ENCODE assay signal across 21 cellular contexts in the genomic region with DNA sequence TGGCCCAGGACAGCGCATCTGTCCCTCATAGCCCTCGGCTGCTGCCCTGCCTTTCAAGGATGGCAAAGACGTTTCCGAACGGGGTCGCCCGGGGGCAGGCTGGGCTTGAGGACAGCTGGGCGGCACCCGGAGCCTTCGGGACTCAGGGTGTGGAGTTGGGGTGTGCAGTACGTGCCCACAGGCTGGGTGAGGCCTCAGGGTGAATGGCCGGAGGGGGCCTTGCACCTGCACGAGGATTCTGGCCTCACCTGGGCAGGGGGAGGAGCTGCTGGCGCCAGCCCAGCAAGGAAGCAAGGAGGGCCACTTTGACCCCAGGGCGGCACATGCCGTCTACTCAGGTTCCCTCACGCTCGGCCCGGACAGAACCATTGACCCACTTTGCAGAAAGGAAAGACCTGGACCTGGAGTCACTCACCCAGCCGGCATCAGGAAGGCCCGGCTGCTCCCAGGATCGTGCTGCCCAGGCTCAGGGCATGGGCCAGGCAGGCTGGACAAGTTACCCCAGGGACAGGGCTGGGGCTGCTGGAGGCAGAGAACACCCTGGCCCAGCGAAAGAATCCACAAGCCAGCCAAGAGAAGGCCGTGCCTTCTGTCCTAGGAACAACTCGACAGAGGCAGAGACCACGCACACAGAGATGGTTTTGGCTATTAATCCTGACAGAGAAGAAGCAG.
DNase-seq lines count a peak whose midpoint lies in the region; TF ChIP-seq lines count a peak whose summit lies in the region.
"Had no signal": no experiment of that assay in that cellular context is flagged by ENCODE, and none has a peak within 500 bp of the region (broad histone marks: within the 10 kb centered on the region; RNA-seq: fewer than 3 reads in every experiment).

No MANE protein-coding gene starts in this region.

- H3K4me3 Mint-ChIP-seq in activated T-helper 1 cell treated with anti-CD3 and anti-CD28 coated beads, Interleukin-12 subunit alpha, Interleukin-12 subunit beta, Interleukin-2, Interleukin-4 antibody, amounts not matched to agents 30 ng/mL and 10 ng/mL and 1 ng/mL, durations not matched to agents 14 hours and 24 hours and 36 hours = no peak overlapping the region
- H3K4me3 Mint-ChIP-seq: CD4-positive, CD25-positive, alpha-beta regulatory T cell; H9; T-cell had no signal

- H3K9me3 Mint-ChIP-seq in activated T-helper 1 cell treated with anti-CD3 and anti-CD28 coated beads, Interleukin-12 subunit alpha, Interleukin-12 subunit beta, Interleukin-2, Interleukin-4 antibody, amounts not matched to agents 30 ng/mL and 10 ng/mL and 1 ng/mL, durations not matched to agents 14 hours and 24 hours and 36 hours = peaks cover 7% of the 10 kb centered on the region

- in situ Hi-C loops in transverse colon (cut with MboI; ENCODE audit: low pct_ligation_motif_present in 1 of 4, low pct_unique_long_range_greater_than_20kb in 1 of 4, low sequenced_read_pairs in 3 of 4) (no loop called here), brain microvascular endothelial cell (cut with HindIII; ENCODE audit: low pct_ligation_motif_present, low sequenced_read_pairs) (no loop called here)

- H3K9me3 ChIP-seq in iPS-18c (ENCODE audit: control insufficient read depth, insufficient read depth, low read length) (peaks cover 67% of the 10 kb centered on the region), transverse colon (peaks cover 8 to 9% of the 10 kb centered on the region in 2 donors)

- H3K27me3 ChIP-seq in transverse colon (peaks cover 56% of the 10 kb centered on the region), brain microvascular endothelial cell (replicated peaks) (no peaks in the 10 kb centered on the region)

- H3K27ac Mint-ChIP-seq in activated T-helper 1 cell treated with anti-CD3 and anti-CD28 coated beads, Interleukin-12 subunit alpha, Interleukin-12 subunit beta, Interleukin-2, Interleukin-4 antibody, amounts not matched to agents 30 ng/mL and 10 ng/mL and 1 ng/mL, durations not matched to agents 14 hours and 24 hours and 36 hours = no peak overlapping the region
- H3K27ac Mint-ChIP-seq: CD4-positive, CD25-positive, alpha-beta regulatory T cell; H9; T-cell had no signal

- H3K36me3 ChIP-seq in transverse colon (no peaks in the 10 kb centered on the region), brain microvascular endothelial cell (replicated peaks) (no peaks in the 10 kb centered on the region)
- H3K36me3 ChIP-seq: SJCRH30 had no signal

- TF ChIP-seq EP300 in transverse colon (IDR thresholded peaks at IDR 0.05; ENCODE audit: low read depth) = no peak

- peak overlapping the region; percentile 20; the same call in 1 of the 2 replicates for H3K4me3 ChIP-seq in iPS-18c (ENCODE audit: insufficient read depth, low read depth, low read length)
- no peak overlapping the region for H3K4me3 ChIP-seq in transverse colon
- no peak overlapping the region for H3K4me3 ChIP-seq in brain microvascular endothelial cell (ENCODE audit: low read depth, low read length)
- H3K4me3 ChIP-seq: GM23248, K562, SJCRH30 had no signal

- no peaks in the 10 kb centered on the region for H3K27me3 Mint-ChIP-seq in activated T-helper 1 cell treated with anti-CD3 and anti-CD28 coated beads, Interleukin-12 subunit alpha, Interleukin-12 subunit beta, Interleukin-2, Interleukin-4 antibody, amounts not matched to agents 30 ng/mL and 10 ng/mL and 1 ng/mL, durations not matched to agents 14 hours and 24 hours and 36 hours (ENCODE audit: insufficient read depth)
- H3K27me3 Mint-ChIP-seq: CD4-positive, CD25-positive, alpha-beta regulatory T cell had no signal

- no peak for TF ChIP-seq CTCF in transverse colon (IDR thresholded peaks at IDR 0.05)
- no peak for TF ChIP-seq CTCF in brain microvascular endothelial cell (IDR thresholded peaks at IDR 0.05; ENCODE audit: low read depth, low read length, missing control alignments)

- intact Hi-C loops in transverse colon (cut with DNase I; ENCODE audit: low total_unique reads) = no loop called here
- intact Hi-C loops in activated T-helper 1 cell treated with anti-CD3 and anti-CD28 coated beads, Interleukin-12 subunit alpha, Interleukin-12 subunit beta, Interleukin-2, Interleukin-4 antibody, amounts not matched to agents 30 ng/mL and 10 ng/mL and 1 ng/mL, durations not matched to agents 14 hours and 24 hours and 36 hours (cut with micrococcal nuclease) = no loop called here

- H3K36me3 Mint-ChIP-seq in activated T-helper 1 cell treated with anti-CD3 and anti-CD28 coated beads, Interleukin-12 subunit alpha, Interleukin-12 subunit beta, Interleukin-2, Interleukin-4 antibody, amounts not matched to agents 30 ng/mL and 10 ng/mL and 1 ng/mL, durations not matched to agents 14 hours and 24 hours and 36 hours (ENCODE audit: low read depth) = no peaks in the 10 kb centered on the region
- H3K36me3 Mint-ChIP-seq: CD4-positive, CD25-positive, alpha-beta regulatory T cell; T-cell had no signal

- DNase-seq in NCI-H748 (lab: John Stamatoyannopoulos, UW; ENCODE audit: unreplicated experiment) (peak; percentile 32), NCI-H748 treated with DMSO at 0.1 percent for 48 hours (lab: John Stamatoyannopoulos, UW) (no peak), NCI-H2196 treated with DMSO at 0.1 percent for 48 hours (lab: John Stamatoyannopoulos, UW; ENCODE audit: unreplicated experiment) (peak; percentile 43), transverse colon (peak; percentile 31), brain microvascular endothelial cell (no peak)
- no peak for DNase-seq in activated T-helper 1 cell treated with anti-CD3 and anti-CD28 coated beads, Interleukin-12 subunit alpha, Interleukin-12 subunit beta, Interleukin-2, Interleukin-4 antibody, amounts not matched to agents 30 ng/mL and 10 ng/mL and 1 ng/mL, durations not matched to agents 14 hours and 24 hours and 36 hours (ENCODE audit: low spot score)
- DNase-seq: CD4-positive, CD25-positive, alpha-beta regulatory T cell; DND-41; GM23248; H9; MM.1S; NCI-H1048; NCI-H1694 treated with DMSO at 0.1 percent for 48 hours; NCI-H2107; NCI-H2227 treated with DMSO at 0.1 percent for 48 hours; NCI-H510A; NCI-H82; SJCRH30; T-cell had no signal

- H3K27ac ChIP-seq in transverse colon (no peak overlapping the region), brain microvascular endothelial cell (no peak overlapping the region)
- H3K27ac ChIP-seq: GM23248, SJCRH30 had no signal

- no peaks in the 10 kb centered on the region for H3K4me1 ChIP-seq in transverse colon
- H3K4me1 ChIP-seq: SJCRH30 had no signal

- no peak for TF ChIP-seq POLR2A in transverse colon (IDR thresholded peaks at IDR 0.05)

- WGBS in transverse colon (ENCODE audit: low coverage in 1 of 2), 2 donors = 44% methylated on average over 26 of the region's 26 CpGs; no CpG with 5 or more reads in 1 of the 2 donors

- H3K4me1 Mint-ChIP-seq in activated T-helper 1 cell treated with anti-CD3 and anti-CD28 coated beads, Interleukin-12 subunit alpha, Interleukin-12 subunit beta, Interleukin-2, Interleukin-4 antibody, amounts not matched to agents 30 ng/mL and 10 ng/mL and 1 ng/mL, durations not matched to agents 14 hours and 24 hours and 36 hours (ENCODE audit: low read depth) = no peaks in the 10 kb centered on the region
- H3K4me1 Mint-ChIP-seq: CD4-positive, CD25-positive, alpha-beta regulatory T cell; H9 had no signal

Comparison
In these comparisons a context has a peak if more than half of its experiments do, and no peak if none do; other contexts are left out.
1. DNase-seq: peak in NCI-H748 (single experiment), NCI-H2196 treated with DMSO at 0.1 percent for 48 hours (single experiment) and transverse colon (single experiment); none in NCI-H748 treated with DMSO at 0.1 percent for 48 hours (single experiment), activated T-helper 1 cell treated with anti-CD3 and anti-CD28 coated beads, Interleukin-12 subunit alpha, Interleukin-12 subunit beta, Interleukin-2, Interleukin-4 antibody, amounts not matched to agents 30 ng/mL and 10 ng/mL and 1 ng/mL, durations not matched to agents 14 hours and 24 hours and 36 hours (single experiment) and brain microvascular endothelial cell (single experiment).